Comparison of ENCODE assay signal across 8 cellular contexts in genomic region chr10:70174058-70174741, GRCh38. TPM values are rescaled to one million over a fixed set of nuclear protein-coding genes. Genes with fewer than 3 reads are reported as not detected.
DNase-seq lines count a peak whose midpoint lies in the region; ATAC-seq, FAIRE-seq and TF ChIP-seq lines count a peak whose summit lies in the region.

No MANE protein-coding gene starts in this region.

- H3K27me3 ChIP-seq in duodenal mucosa (ENCODE audit: control insufficient read depth in 1 of 2, insufficient read depth in 2 of 2, low read length in 2 of 2) = no peaks in the 10 kb centered on the region
- H3K27me3 ChIP-seq in small intestine (ENCODE audit: control insufficient read depth in 2 of 2, insufficient read depth in 2 of 2, low read length in 2 of 2) = no peaks in the 10 kb centered on the region

- no peak for TF ChIP-seq CTCF in GM13976 (IDR thresholded peaks at IDR 0.05; ENCODE audit: borderline replicate concordance, control extremely low read depth, extremely low read depth, insufficient read depth, missing control alignments)

- no peaks in the 10 kb centered on the region for H3K36me3 ChIP-seq in duodenal mucosa (ENCODE audit: control insufficient read depth in 1 of 2, insufficient read depth in 2 of 2, low read length in 2 of 2)
- no peaks in the 10 kb centered on the region for H3K36me3 ChIP-seq in small intestine (ENCODE audit: control insufficient read depth in 2 of 2, insufficient read depth in 2 of 2, low read length in 2 of 2)

- DNase-seq in HCEC 1CT (peak; percentile 21), SKM-1 treated with dmso at 0.1 percent for 144 hours (lab: John Stamatoyannopoulos, UW; ENCODE audit: unreplicated experiment) (peak; percentile 55), small intestine (peak; percentile 58), T1000 (lab: John Stamatoyannopoulos, UW) (no peak), GM13976 (ENCODE audit: low spot score) (no peak), NCI-H2227 treated with DMSO at 0.1 percent for 48 hours (lab: John Stamatoyannopoulos, UW) (no peak)

- no peak for FAIRE-seq in small intestine (lab: Jason Lieb, UNC)

- H3K27ac ChIP-seq in duodenal mucosa (ENCODE audit: low read depth, low read length) (peak overlapping the region; percentile 30), small intestine (ENCODE audit: low read depth in 1 of 2, low read length in 1 of 2) (peak overlapping the region; percentile 42 to 43)

- H3K4me1 ChIP-seq in duodenal mucosa (ENCODE audit: control insufficient read depth in 1 of 2, insufficient read depth in 2 of 2, low read length in 2 of 2) = peaks cover 13 to 14% of the 10 kb centered on the region in 2 donors
- H3K4me1 ChIP-seq in small intestine (ENCODE audit: control insufficient read depth in 2 of 2, insufficient read depth in 1 of 2, low read depth in 1 of 2, low read length in 1 of 2) = peaks cover 2% of the 10 kb centered on the region in 2 donors

- peak overlapping the region in 1 of 2 donors; percentile 26 for H3K9ac ChIP-seq in duodenal mucosa (ENCODE audit: low read depth in 1 of 2, low read length in 2 of 2)

- ATAC-seq in HG03039 (IDR thresholded peaks at IDR 0.05; ENCODE audit: unreplicated experiment) = no peak

- H3K9me3 ChIP-seq in duodenal mucosa (ENCODE audit: control insufficient read depth in 1 of 2, low read length in 2 of 2) (no peaks in the 10 kb centered on the region), small intestine (ENCODE audit: control insufficient read depth, low read depth) (no peaks in the 10 kb centered on the region)

- H3K4me3 ChIP-seq in duodenal mucosa (ENCODE audit: low read depth in 1 of 2, low read length in 2 of 2) (peak overlapping the region in 1 of 2 donors; percentile 6), small intestine (ENCODE audit: low read depth in 1 of 2, low read length in 2 of 2) (no peak overlapping the region)

- in situ Hi-C loops in GM13976 (cut with MboI; ENCODE audit: low sequenced_read_pairs, unreplicated experiment) = no loop called here

- 40 to 47% (median 41%) methylated on average over 4 of the region's 4 CpGs for WGBS in small intestine, 3 donors

RNA-seq across cellular contexts. Expression of gene SAR1A, which starts 3.9 kb away (rescaled TPM):
- 10 to 100 TPM; 18.8 to 34.0 (median 18.9) TPM for polyA plus RNA-seq in small intestine

RNA-seq across cellular contexts. Expression of gene TYSND1, which starts 27.7 kb away (rescaled TPM):
- 10 to 100 TPM; 10.5 to 12.7 (median 12.2) TPM for polyA plus RNA-seq in small intestine

RNA-seq across cellular contexts. Expression of gene AIFM2, which starts 41.6 kb away (rescaled TPM):
- polyA plus RNA-seq in small intestine = 10 to 100 TPM; 12.7 to 15.7 (median 14.4) TPM

RNA-seq across cellular contexts. Expression of gene PPA1, which starts 59.0 kb away (rescaled TPM):
- polyA plus RNA-seq in small intestine = 100 to 1,000 TPM; 167 to 383 (median 240) TPM

Comparison
In these comparisons a context has a peak if more than half of its experiments do, and no peak if none do; other contexts are left out.
1. DNase-seq: peak in HCEC 1CT (single experiment), SKM-1 treated with dmso at 0.1 percent for 144 hours (single experiment) and small intestine (single experiment); none in T1000 (single experiment), GM13976 (single experiment) and NCI-H2227 treated with DMSO at 0.1 percent for 48 hours (single experiment).